Comparison of ENCODE assay signal across 8 cellular contexts in genomic region chr22:24650884-24651283, GRCh38. TPM values are rescaled to one million over a fixed set of nuclear protein-coding genes. Genes with fewer than 3 reads are reported as not detected.
DNase-seq lines count a peak whose midpoint lies in the region; ATAC-seq and TF ChIP-seq lines count a peak whose summit lies in the region.
"Not testable (repeated sequence)": the region's sequence is repeated elsewhere in the genome, so short reads cannot be mapped to it uniquely, and the experiment has no call there.

No MANE protein-coding gene starts in this region.

- not testable (repeated sequence) for H4K20me1 ChIP-seq in DND-41 (ENCODE audit: insufficient read depth, low read length)

- intact Hi-C loops in cardiac septum (cut with DNase I); natural killer cell (cut with micrococcal nuclease): not testable (repeated sequence)

- H3K36me3 ChIP-seq in DND-41 (ENCODE audit: insufficient read depth, low read length): not testable (repeated sequence)

- 0 out of 2 replicates have a peak overlapping the region, but pooled peaks have one; percentile 22 for H3K27ac ChIP-seq in DND-41 (ENCODE audit: low read length)
- H3K27ac ChIP-seq in VCaP: not testable (repeated sequence)

- H3K27ac Mint-ChIP-seq in activated naive CD8-positive, alpha-beta T cell treated with anti-CD3 and anti-CD28 coated beads for 36 hours; natural killer cell; stimulated activated naive CD8-positive, alpha-beta T cell treated with anti-CD3 and anti-CD28 coated beads, Interleukin-15, amount 100 ng/mL, for 72 hours: not testable (repeated sequence)

- peak; percentile 82 for DNase-seq in DND-41
- peak; percentile 58 for DNase-seq in activated CD8-positive, alpha-beta memory T cell treated with anti-CD3 and anti-CD28 coated beads, Interleukin-2, amount 50 U/mL, for 4 hours
- peak; percentile 70 for DNase-seq in activated naive CD8-positive, alpha-beta T cell treated with anti-CD3 and anti-CD28 coated beads for 36 hours
- DNase-seq in cardiac septum (ENCODE audit: low spot score): peak; percentile 77
- peak; percentile 48 for DNase-seq in natural killer cell
- DNase-seq in stimulated activated CD4-positive, alpha-beta T cell treated with anti-CD3 and anti-CD28 coated beads, Interleukin-2, amount 100 ng/mL, for 24 hours: peak; percentile 58 to 73
- DNase-seq in stimulated activated naive CD8-positive, alpha-beta T cell treated with anti-CD3 and anti-CD28 coated beads, Interleukin-15, amount 100 ng/mL, for 72 hours: peak; percentile 64 to 78

- H3K9me3 Mint-ChIP-seq in activated naive CD8-positive, alpha-beta T cell treated with anti-CD3 and anti-CD28 coated beads for 36 hours; natural killer cell; stimulated activated naive CD8-positive, alpha-beta T cell treated with anti-CD3 and anti-CD28 coated beads, Interleukin-15, amount 100 ng/mL, for 72 hours: not testable (repeated sequence)

- not testable (repeated sequence) for H3K4me2 ChIP-seq in DND-41 (ENCODE audit: insufficient read depth, low read length)

- H3K9me3 ChIP-seq in DND-41 (ENCODE audit: insufficient read depth, low read length, severe bottlenecking): not testable (repeated sequence)

- TF ChIP-seq CTCF in DND-41 (IDR thresholded peaks at IDR 0.05; ENCODE audit: borderline replicate concordance, extremely low read depth, low read length, poor library complexity, severe bottlenecking): peak; percentile 3
- peak; percentile 46 for TF ChIP-seq CTCF in VCaP (conservative IDR thresholded peaks at IDR 0.05)
- TF ChIP-seq CTCF in natural killer cell (IDR thresholded peaks at IDR 0.05): not testable (repeated sequence)

- not testable (repeated sequence) for H3K4me1 Mint-ChIP-seq in activated naive CD8-positive, alpha-beta T cell treated with anti-CD3 and anti-CD28 coated beads for 36 hours; natural killer cell; stimulated activated naive CD8-positive, alpha-beta T cell treated with anti-CD3 and anti-CD28 coated beads, Interleukin-15, amount 100 ng/mL, for 72 hours

- not testable (repeated sequence) for H3K4me3 ChIP-seq in DND-41 (ENCODE audit: low read depth in 1 of 2, low read length in 2 of 2)

- not testable (repeated sequence) for H3K4me3 Mint-ChIP-seq in activated naive CD8-positive, alpha-beta T cell treated with anti-CD3 and anti-CD28 coated beads for 36 hours; natural killer cell; stimulated activated naive CD8-positive, alpha-beta T cell treated with anti-CD3 and anti-CD28 coated beads, Interleukin-15, amount 100 ng/mL, for 72 hours

- H3K36me3 Mint-ChIP-seq in activated naive CD8-positive, alpha-beta T cell treated with anti-CD3 and anti-CD28 coated beads for 36 hours; natural killer cell: not testable (repeated sequence)

- peaks cover 16% of the 10 kb centered on the region for H3K4me1 ChIP-seq in DND-41 (ENCODE audit: insufficient read depth, low read length)

- H3K79me2 ChIP-seq in DND-41 (ENCODE audit: insufficient read depth, low read length): not testable (repeated sequence)

- not testable (repeated sequence) for H3K27me3 ChIP-seq in DND-41 (ENCODE audit: insufficient read depth, low read length, poor library complexity)

- not testable (repeated sequence) for ATAC-seq in DND-41 (ENCODE audit: insufficient read depth, low read depth); natural killer cell; stimulated activated naive CD8-positive, alpha-beta T cell treated with anti-CD3 and anti-CD28 coated beads, Interleukin-15, amount 100 ng/mL, for 72 hours

- not testable (repeated sequence) for H3K27me3 Mint-ChIP-seq in activated naive CD8-positive, alpha-beta T cell treated with anti-CD3 and anti-CD28 coated beads for 36 hours; natural killer cell (ENCODE audit: low read depth in 2 of 2); stimulated activated naive CD8-positive, alpha-beta T cell treated with anti-CD3 and anti-CD28 coated beads, Interleukin-15, amount 100 ng/mL, for 72 hours

- not testable (repeated sequence) for H2AFZ ChIP-seq in DND-41 (ENCODE audit: low read depth, low read length)

- not testable (repeated sequence) for H3K9ac ChIP-seq in DND-41 (ENCODE audit: low read depth, low read length)

RNA-seq across cellular contexts. Expression of gene GGT1, which starts 47.9 kb away (rescaled TPM):
- 10 to 100 TPM; 11.1 to 12.3 TPM for total RNA-seq in activated naive CD8-positive, alpha-beta T cell treated with anti-CD3 and anti-CD28 coated beads for 36 hours
- total RNA-seq in cardiac septum (2.0 TPM), natural killer cell (10 to 100 TPM in 1 of 3 donors, 1 to 10 TPM in 2; 4.0 to 11.9 (median 7.0) TPM)

RNA-seq across cellular contexts. Expression of gene LRRC75B, which starts 58.0 kb away (rescaled TPM):
- total RNA-seq in activated naive CD8-positive, alpha-beta T cell treated with anti-CD3 and anti-CD28 coated beads for 36 hours: 1 to 10 TPM in 1 of 2 experiments, under 1 TPM in 1; 0.91 to 1.1 TPM
- total RNA-seq in cardiac septum (4.2 TPM), natural killer cell (1 to 10 TPM; 1.7 to 4.8 (median 2.3) TPM)
